ENCODE assay signal across 8 cellular contexts in genomic region chr19:3544742-3545668, GRCh38. TPM values are rescaled to one million over a fixed set of nuclear protein-coding genes. Genes with fewer than 3 reads are reported as not detected.
DNase-seq lines count a peak whose midpoint lies in the region; ATAC-seq and TF ChIP-seq lines count a peak whose summit lies in the region.

No MANE protein-coding gene starts in this region.

- no peak for TF ChIP-seq POLR2A in right lobe of liver (IDR thresholded peaks at IDR 0.05)

- POLR2A ChIA-PET in GM10248 (lab: Yijun Ruan, JAX) = no interaction called here

- H3K4me1 ChIP-seq in right lobe of liver = no peaks in the 10 kb centered on the region

- 20% methylated on average over 7 of the region's 30 CpGs for WGBS in right lobe of liver (ENCODE audit: insufficient coverage, low coverage, low lambda C conversion rate, missing lambda C conversion rate)

- DNase-seq in GM10248 (ENCODE audit: extremely low spot score) (peak; percentile 89), NAMALWA (ENCODE audit: low spot score) (peak; percentile 74), right lobe of liver (peak; percentile 76 to 83 (median 80))
- peak; percentile 73 to 74 for DNase-seq in activated CD4-positive, alpha-beta T cell treated with anti-CD3 and anti-CD28 coated beads, Interleukin-2, amount 50 U/mL, for 4 hours
- DNase-seq in stimulated activated CD4-positive, alpha-beta T cell treated with anti-CD3 and anti-CD28 coated beads, TNF-alpha, amount 100 ng/mL, for 4 hours (ENCODE audit: low read depth in 3 of 3) = peak; percentile 58 to 71 (median 60)

- no peak overlapping the region for H3K4me3 ChIP-seq in right lobe of liver

- no peaks in the 10 kb centered on the region for H3K27me3 ChIP-seq in right lobe of liver

- H3K27ac ChIP-seq in cingulate gyrus (ENCODE audit: low read depth, low read length) (peak overlapping the region; percentile 94), right lobe of liver (no peak overlapping the region)

- no peaks in the 10 kb centered on the region for H3K36me3 ChIP-seq in right lobe of liver

- no peaks in the 10 kb centered on the region for H3K9me3 ChIP-seq in right lobe of liver

- intact Hi-C loops in right lobe of liver (cut with DNase I) = loop anchor here (10.0 kb wide), 2 partner anchors 70 to 80 kb away; partner anchors contain the start of gene CACTIN (in 1 of the 2)

- CTCF ChIA-PET in GM10248 (lab: Yijun Ruan, JAX) = interaction anchor here (0.7 to 3.9 kb wide), 32 partner anchors 10 to 205 kb away, joined by 3 to 68 read pairs (median 4); partner anchors contain the start of genes MFSD12, PIP5K1C and TJP3

- ATAC-seq in right lobe of liver (peak; percentile 78 to 88 (median 82)), GM19328 (IDR thresholded peaks at IDR 0.05; ENCODE audit: unreplicated experiment) (no peak), GM21360 (IDR thresholded peaks at IDR 0.05; ENCODE audit: unreplicated experiment) (no peak)

- TF ChIP-seq CTCF in GM10248 (IDR thresholded peaks at IDR 0.05; ENCODE audit: control extremely low read depth, extremely low read depth, low read depth, missing control alignments) (peak; percentile 99), right lobe of liver (IDR thresholded peaks at IDR 0.05) (peak; percentile 93 to 98 (median 96))

RNA-seq across cellular contexts. Expression of gene TEKTIP1, which starts 6.0 kb away (rescaled TPM):
- 1 to 10 TPM in 3 of 6 experiments, not detected in 3; 1.1 to 1.6 (median 1.3) TPM for total RNA-seq in right lobe of liver

RNA-seq across cellular contexts. Expression of gene MFSD12, which starts 12.4 kb away (rescaled TPM):
- total RNA-seq in right lobe of liver = 100 to 1,000 TPM in 1 of 6 experiments, 10 to 100 TPM in 5; 23.8 to 114 (median 31.5) TPM

RNA-seq across cellular contexts. Expression of gene HMG20B, which starts 27.7 kb away (rescaled TPM):
- 10 to 100 TPM; 30.7 to 58.6 (median 33.3) TPM for total RNA-seq in right lobe of liver

RNA-seq across cellular contexts. Expression of gene FZR1, which starts 38.9 kb away (rescaled TPM):
- total RNA-seq in right lobe of liver = 10 to 100 TPM; 18.7 to 34.1 (median 23.8) TPM

RNA-seq across cellular contexts. Expression of gene GIPC3, which starts 40.3 kb away (rescaled TPM):
- total RNA-seq in right lobe of liver = 1 to 10 TPM in 2 of 6 experiments, under 1 TPM in 4; 0.51 to 1.6 (median 0.80) TPM

Comparison
In these comparisons a context has a peak if more than half of its experiments do, and no peak if none do; other contexts are left out.
1. ATAC-seq: peak in right lobe of liver (4 of 4); none in GM19328 (single experiment) and GM21360 (single experiment).
2. Peak in every context shown above with its lines, with median percentiles within 50 percentile points of each other: DNase-seq.